ENCODE assay signal across 8 cellular contexts in the genomic region with DNA sequence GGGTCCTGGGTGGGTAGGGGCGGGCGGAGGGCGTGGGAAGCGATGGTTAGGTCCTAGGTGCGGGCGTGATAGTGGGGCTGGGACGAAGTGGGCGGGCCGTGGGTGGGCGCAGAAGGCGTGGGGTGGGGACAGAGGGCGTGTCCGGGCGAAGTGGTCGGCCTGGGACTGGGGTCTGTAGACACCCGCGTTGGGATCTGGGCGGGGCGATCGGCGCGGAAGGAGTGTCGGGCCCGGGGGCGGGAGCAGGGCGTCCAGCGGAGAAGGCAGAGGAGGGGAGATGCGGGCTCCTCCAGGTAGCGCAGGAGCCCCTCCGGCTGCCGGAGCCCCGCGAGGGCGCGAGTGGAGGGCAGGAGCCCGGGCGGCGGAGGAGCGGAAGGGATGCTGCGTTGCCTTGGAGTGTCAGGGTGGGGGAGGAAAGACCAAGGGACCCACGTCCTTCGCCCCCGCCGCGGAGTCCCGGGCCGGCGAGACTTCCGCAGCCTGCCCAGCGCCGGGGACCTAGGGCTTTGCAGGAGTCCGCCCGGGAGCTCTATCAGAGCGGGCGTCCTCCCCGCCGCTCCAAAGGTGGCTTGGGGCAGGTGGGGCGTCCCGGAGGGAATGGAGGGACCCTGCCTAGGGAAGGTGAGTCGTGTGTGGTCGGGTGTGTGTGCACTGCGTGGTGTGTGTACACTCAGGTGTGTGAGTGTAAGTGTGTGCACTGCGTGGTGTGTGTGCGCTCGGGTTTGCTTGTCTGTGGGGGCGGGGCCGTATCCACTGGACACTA. TPM values are rescaled to one million over a fixed set of nuclear protein-coding genes. Genes with fewer than 3 reads are reported as not detected.
DNase-seq lines count a peak whose midpoint lies in the region; ATAC-seq, FAIRE-seq and TF ChIP-seq lines count a peak whose summit lies in the region.

No MANE protein-coding gene starts in this region.

- FAIRE-seq in astrocyte (lab: Jason Lieb, UNC), result no peak

- no peaks in the 10 kb centered on the region for H3K27me3 ChIP-seq in astrocyte (ENCODE audit: insufficient read depth, low read length)

- peaks cover 20% of the 10 kb centered on the region for H3K27me3 Mint-ChIP-seq in astrocyte (ENCODE audit: low read depth, unreplicated experiment)

- DNase-seq in DMS153 (lab: John Stamatoyannopoulos, UW) (peak; percentile 88), NOMO-1 (lab: John Stamatoyannopoulos, UW; ENCODE audit: unreplicated experiment in 2 of 2) (peak; percentile 36 to 57), astrocyte (ENCODE audit: low read depth) (no peak), islet precursor cell (peak; percentile 98), AG08396 (ENCODE audit: low spot score) (no peak)
- peak; percentile 68 for DNase-seq in stimulated activated CD4-positive, alpha-beta T cell treated with anti-CD3 and anti-CD28 coated beads, Interleukin-4, amount 100 ng/mL, for 1 hour

- H3K27ac ChIP-seq in astrocyte (ENCODE audit: low read depth, low read length), result peak overlapping the region; percentile 16

- no peaks in the 10 kb centered on the region for H3K9me3 Mint-ChIP-seq in astrocyte (ENCODE audit: unreplicated experiment)

- peak overlapping the region; percentile 86 for H3K4me3 Mint-ChIP-seq in astrocyte (ENCODE audit: unreplicated experiment)

- ATAC-seq in GM19397 (IDR thresholded peaks at IDR 0.05; ENCODE audit: unreplicated experiment) (peak; percentile 58), HG03378 (IDR thresholded peaks at IDR 0.05; ENCODE audit: unreplicated experiment) (peak; percentile 35)

- H3K4me1 ChIP-seq in astrocyte (ENCODE audit: insufficient read depth, low read length), result peaks cover 20% of the 10 kb centered on the region

- H3K4me1 Mint-ChIP-seq in astrocyte (ENCODE audit: low read depth, unreplicated experiment), result no peaks in the 10 kb centered on the region

- H3K9me3 ChIP-seq in astrocyte (ENCODE audit: insufficient read depth, low read depth, low read length), result no peaks in the 10 kb centered on the region

- H3K36me3 Mint-ChIP-seq in astrocyte (ENCODE audit: low read depth, unreplicated experiment), result peaks cover 2% of the 10 kb centered on the region

- peak overlapping the region; percentile 91 for H3K4me2 ChIP-seq in astrocyte (ENCODE audit: low read length)

- TF ChIP-seq CTCF in astrocyte (IDR thresholded peaks at IDR 0.05; ENCODE audit: insufficient read depth, low read depth, low read length), result no peak

- H2AFZ ChIP-seq in astrocyte (ENCODE audit: low read depth, low read length), result peak overlapping the region; percentile 84

- H3K27ac Mint-ChIP-seq in astrocyte (ENCODE audit: unreplicated experiment), result peak overlapping the region; percentile 26

- no peaks in the 10 kb centered on the region for H4K20me1 ChIP-seq in astrocyte (ENCODE audit: insufficient read depth, low read length)

- H3K9ac ChIP-seq in astrocyte (ENCODE audit: low read length), result peak overlapping the region; percentile 71

- H3K79me2 ChIP-seq in astrocyte (ENCODE audit: insufficient read depth, low read length), result no peaks in the 10 kb centered on the region

- H3K36me3 ChIP-seq in astrocyte (ENCODE audit: insufficient read depth, low read length), result no peaks in the 10 kb centered on the region

- peak overlapping the region; percentile 59 for H3K4me3 ChIP-seq in astrocyte (ENCODE audit: insufficient read depth, low read depth, low read length)

RNA-seq across cellular contexts. Expression of a gene that starts 27.0 kb away (rescaled TPM):
- not detected in 2 replicates for total RNA-seq in astrocyte

RNA-seq across cellular contexts. Expression of a gene that starts 53.2 kb away (rescaled TPM):
- 31.6 and 31.9 TPM in 2 replicates for total RNA-seq in astrocyte

RNA-seq across cellular contexts. Expression of a gene that starts 53.4 kb away (rescaled TPM):
- 17.5 and 18.5 TPM in 2 replicates for total RNA-seq in astrocyte

Comparison
In these comparisons a context has a peak if more than half of its experiments do, and no peak if none do; other contexts are left out.
1. DNase-seq: peak in DMS153 (single experiment), NOMO-1 (2 of 2), islet precursor cell (single experiment) and stimulated activated CD4-positive, alpha-beta T cell treated with anti-CD3 and anti-CD28 coated beads, Interleukin-4, amount 100 ng/mL, for 1 hour (single experiment); none in astrocyte (single experiment) and AG08396 (single experiment).